20 cellular contexts compared by ENCODE assay signal in the genomic region with DNA sequence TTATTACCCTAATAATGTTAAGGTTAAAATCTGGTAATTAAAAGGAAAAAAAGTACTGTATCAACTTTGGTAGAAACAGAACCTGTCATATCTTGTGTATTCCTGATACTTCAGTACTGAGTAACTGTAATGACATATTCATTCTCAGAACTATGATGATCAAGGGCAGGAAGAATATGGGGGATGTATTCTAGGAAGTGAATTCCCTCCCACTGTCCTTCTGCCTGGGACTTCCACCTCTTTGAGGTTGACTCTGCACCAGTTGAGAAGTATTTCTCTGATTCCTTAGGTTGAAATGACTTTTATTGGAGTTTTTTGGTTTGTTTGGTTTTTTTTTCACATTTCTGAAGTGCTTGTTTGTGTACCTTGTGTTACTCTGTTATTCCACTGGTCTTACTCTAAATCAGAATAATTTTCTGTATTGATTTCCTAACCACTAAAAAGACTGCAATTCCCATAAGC. TPM values are rescaled to one million over a fixed set of nuclear protein-coding genes. Genes with fewer than 3 reads are reported as not detected.
DNase-seq lines count a peak whose midpoint lies in the region; ATAC-seq and TF ChIP-seq lines count a peak whose summit lies in the region.
"Had no signal": no experiment of that assay in that cellular context is flagged by ENCODE, and none has a peak within 500 bp of the region (broad histone marks: within the 10 kb centered on the region; RNA-seq: fewer than 3 reads in every experiment).

No MANE protein-coding gene starts in this region.

- H3K27ac ChIP-seq in KMS-11 (no peak overlapping the region), upper lobe of right lung (peak overlapping the region; percentile 2)
- H3K27ac ChIP-seq: ascending aorta, coronary artery, esophagus muscularis mucosa, heart right ventricle, suprapubic skin had no signal

- ATAC-seq in left ventricle myocardium superior (peak; percentile 30), Right ventricle myocardium inferior (no peak), upper lobe of right lung (peak; percentile 64), HG02798 (IDR thresholded peaks at IDR 0.05; ENCODE audit: poor library complexity, unreplicated experiment) (no peak)
- ATAC-seq: heart right ventricle, mucosa of descending colon had no signal

- no peak for DNase-seq in left ventricle myocardium superior
- no peak for DNase-seq in Right ventricle myocardium inferior (ENCODE audit: missing footprints)
- DNase-seq in upper lobe of right lung, result no peak
- DNase-seq in G401 (ENCODE audit: low spot score), result no peak
- DNase-seq: DMS79, heart right ventricle, MG63, mucosa of descending colon, NCI-H2029, NCI-H748 treated with DMSO at 0.1 percent for 48 hours, T1000 had no signal

- no peaks in the 10 kb centered on the region for H3K9me3 ChIP-seq in upper lobe of right lung
- H3K9me3 ChIP-seq: ascending aorta, esophagus muscularis mucosa, heart right ventricle, MG63, mucosa of descending colon, suprapubic skin had no signal

- peaks cover under 1% of the 10 kb centered on the region; the same call in 1 of the 2 replicates for H3K79me2 ChIP-seq in KMS-11 (ENCODE audit: insufficient read depth, low read depth)

- TF ChIP-seq CTCF in KMS-11 (conservative IDR thresholded peaks at IDR 0.05; ENCODE audit: low read depth, low read length) (no peak), upper lobe of right lung (IDR thresholded peaks at IDR 0.05) (no peak)

- no peak overlapping the region for H2AFZ ChIP-seq in KMS-11 (ENCODE audit: low read depth)

- H3K4me2 ChIP-seq in KMS-11, result peak overlapping the region; percentile 18

- H3K36me3 ChIP-seq in KMS-11 (ENCODE audit: insufficient read depth) (no peaks in the 10 kb centered on the region; the same call in 1 of the 2 replicates), upper lobe of right lung (peaks cover 23% of the 10 kb centered on the region)

- 0 out of 2 replicates have a peak, but pooled peaks cover 15% of the 10 kb centered on the region for H4K20me1 ChIP-seq in KMS-11 (ENCODE audit: insufficient read depth)

- in situ Hi-C loops in G401 (cut with HindIII; ENCODE audit: low sequenced_read_pairs), result no loop called here

- H3K9me3 Mint-ChIP-seq in activated naive CD8-positive, alpha-beta T cell (ENCODE audit: low read depth), result no peaks in the 10 kb centered on the region

- peaks cover 7% of the 10 kb centered on the region for H3K36me3 Mint-ChIP-seq in activated naive CD8-positive, alpha-beta T cell

- no peaks in the 10 kb centered on the region for H3K27me3 Mint-ChIP-seq in activated naive CD8-positive, alpha-beta T cell
- H3K27me3 Mint-ChIP-seq: B cell had no signal

- H3K4me3 ChIP-seq in KMS-11 (IDR thresholded peaks at IDR 0.05; ENCODE audit: insufficient read depth, low read depth, low read length), result no peak overlapping the region
- no peak overlapping the region for H3K4me3 ChIP-seq in upper lobe of right lung
- H3K4me3 ChIP-seq: ascending aorta, coronary artery, esophagus muscularis mucosa, heart right ventricle, MG63, mucosa of descending colon, suprapubic skin had no signal

- H3K4me1 ChIP-seq in KMS-11 (ENCODE audit: low read depth, poor library complexity, severe bottlenecking) (peaks cover 29% of the 10 kb centered on the region), upper lobe of right lung (peaks cover 37% of the 10 kb centered on the region)

- no peak overlapping the region for H3K9ac ChIP-seq in KMS-11

- H3K27ac Mint-ChIP-seq in activated naive CD8-positive, alpha-beta T cell, result peak overlapping the region; percentile 24
- H3K27ac Mint-ChIP-seq: B cell had no signal

- intact Hi-C loops in left ventricle myocardium superior (cut with micrococcal nuclease), result no loop called here
- intact Hi-C loops in Right ventricle myocardium inferior (cut with DNase I), result loop anchor here (5.0 kb wide), 1 partner anchor 35 kb away; a partner anchor contains a TSS
- intact Hi-C loops in upper lobe of right lung (cut with DNase I), result no loop called here

- H3K4me3 Mint-ChIP-seq in activated naive CD8-positive, alpha-beta T cell, result peak overlapping the region; percentile 24
- H3K4me3 Mint-ChIP-seq: B cell had no signal

- H3K27me3 ChIP-seq in KMS-11 (ENCODE audit: insufficient read depth, low read depth), result no peaks in the 10 kb centered on the region
- H3K27me3 ChIP-seq in upper lobe of right lung, result no peaks in the 10 kb centered on the region
- H3K27me3 ChIP-seq: ascending aorta, esophagus muscularis mucosa, heart right ventricle, MG63, suprapubic skin had no signal

- H3K4me1 Mint-ChIP-seq in activated naive CD8-positive, alpha-beta T cell (ENCODE audit: low read depth), result peaks cover 56% of the 10 kb centered on the region

RNA-seq across cellular contexts. Expression of a gene that starts 36.9 kb away (rescaled TPM):
- 31.6 TPM for total RNA-seq in left ventricle myocardium superior
- total RNA-seq in Right ventricle myocardium inferior, result 28.4 TPM
- 40.0 TPM for total RNA-seq in upper lobe of right lung
- 3.5 and 6.7 TPM in 2 replicates for total RNA-seq in G401 (2014; rRNA removed; shearing (Covaris generic))

RNA-seq across cellular contexts. Expression of a gene that starts 56.2 kb away (rescaled TPM):
- total RNA-seq in left ventricle myocardium superior (431 TPM), Right ventricle myocardium inferior (492 TPM), upper lobe of right lung (0.17 TPM)
- not detected in 2 replicates for total RNA-seq in G401 (2014; rRNA removed; shearing (Covaris generic))
- total RNA-seq: ascending aorta, B cell, esophagus muscularis mucosa, HT1080, suprapubic skin had no signal

Comparison
In these comparisons a context has a peak if more than half of its experiments do, and no peak if none do; other contexts are left out.
1. ATAC-seq: peak in left ventricle myocardium superior (single experiment) and upper lobe of right lung (single experiment); none in Right ventricle myocardium inferior (single experiment) and HG02798 (single experiment).
2. RNA of a gene that starts 56.2 kb away (total RNA-seq): 492 TPM in Right ventricle myocardium inferior (single experiment) and 431 TPM in left ventricle myocardium superior (single experiment); 0.17 TPM in upper lobe of right lung (single experiment) and not detected in G401; every median in the first group is over 100 times any median in the second.